8 cellular contexts compared by ENCODE assay signal in the genomic region with DNA sequence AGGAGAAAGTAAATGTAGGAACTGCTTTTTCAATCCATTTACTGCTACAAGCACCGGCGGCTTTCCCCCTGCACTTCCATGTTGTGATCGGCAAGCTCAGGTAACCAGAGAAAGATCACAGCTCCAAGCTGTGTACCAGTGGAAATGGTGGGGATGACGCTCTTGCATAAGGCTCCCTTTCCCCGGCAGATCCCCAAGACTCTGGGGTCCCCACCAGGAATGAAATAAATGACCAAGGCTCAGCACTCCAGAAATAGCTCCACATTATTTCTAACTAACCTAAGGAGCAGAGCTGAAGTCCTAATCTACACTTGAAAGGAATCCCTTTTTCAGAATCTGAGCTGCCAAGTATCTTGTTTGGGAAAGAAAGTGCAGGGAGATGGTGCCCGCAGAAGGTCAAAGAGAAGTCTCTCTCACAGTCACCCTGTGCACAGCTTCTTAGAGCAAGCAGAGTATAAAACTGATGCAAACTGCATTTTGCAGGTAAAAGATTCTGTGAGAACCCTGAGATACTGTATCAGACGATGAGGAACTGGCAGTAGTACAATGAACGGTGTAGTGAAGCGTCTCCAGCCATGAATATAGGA.
DNase-seq lines count a peak whose midpoint lies in the region; ATAC-seq and TF ChIP-seq lines count a peak whose summit lies in the region.

No MANE protein-coding gene starts in this region.

- H3K27me3 Mint-ChIP-seq in stimulated activated naive CD8-positive, alpha-beta T cell treated with anti-CD3 and anti-CD28 coated beads, Interleukin-15, amount 100 ng/mL, for 72 hours: no peaks in the 10 kb centered on the region

- H3K36me3 ChIP-seq in BLaER1 (peaks cover 44% of the 10 kb centered on the region), WERI-Rb-1 (peaks cover 17% of the 10 kb centered on the region), iPS DF 6.9 (ENCODE audit: control insufficient read depth, insufficient read depth, low read length) (no peaks in the 10 kb centered on the region; the same call in 1 of the 2 replicates)

- H3K4me1 ChIP-seq in BLaER1 (peaks cover 55% of the 10 kb centered on the region), iPS DF 6.9 (ENCODE audit: control insufficient read depth, insufficient read depth, low read length) (no peaks in the 10 kb centered on the region)

- H3K4me3 Mint-ChIP-seq in stimulated activated naive CD8-positive, alpha-beta T cell treated with anti-CD3 and anti-CD28 coated beads, Interleukin-15, amount 100 ng/mL, for 72 hours: peak overlapping the region; percentile 95 to 100

- TF ChIP-seq CTCF in WERI-Rb-1 (IDR thresholded peaks at IDR 0.05; ENCODE audit: low read depth, low read length): no peak

- H3K27ac Mint-ChIP-seq in stimulated activated naive CD8-positive, alpha-beta T cell treated with anti-CD3 and anti-CD28 coated beads, Interleukin-15, amount 100 ng/mL, for 72 hours: peak overlapping the region; percentile 86 to 96

- DNase-seq in WERI-Rb-1 (no peak), iPS DF 6.9 (ENCODE audit: low read depth, low spot score) (no peak), CD1c-positive myeloid dendritic cell (ENCODE audit: extremely low spot score) (no peak)
- no peak for DNase-seq in stimulated activated naive CD8-positive, alpha-beta T cell treated with anti-CD3 and anti-CD28 coated beads, Interleukin-15, amount 100 ng/mL, for 72 hours
- no peak for DNase-seq in activated CD4-positive, alpha-beta T cell treated with anti-CD3 and anti-CD28 coated beads, Interleukin-2, amount 50 U/mL, for 1 hour

- no peaks in the 10 kb centered on the region for H3K27me3 ChIP-seq in BLaER1
- H3K27me3 ChIP-seq in WERI-Rb-1 (ENCODE audit: insufficient read depth, low read depth, severe bottlenecking): no peaks in the 10 kb centered on the region
- H3K27me3 ChIP-seq in iPS DF 6.9 (ENCODE audit: control insufficient read depth, insufficient read depth, low read length): no peaks in the 10 kb centered on the region

- peak overlapping the region; percentile 97 for H3K4me2 ChIP-seq in BLaER1

- peaks cover 100% of the 10 kb centered on the region for H4K20me1 ChIP-seq in BLaER1

- H3K9ac ChIP-seq in BLaER1: peak overlapping the region; percentile 82

- peak; percentile 10 for ATAC-seq in HG02588 (IDR thresholded peaks at IDR 0.05; ENCODE audit: unreplicated experiment)
- peak; percentile 17 for ATAC-seq in stimulated activated naive CD8-positive, alpha-beta T cell treated with anti-CD3 and anti-CD28 coated beads, Interleukin-15, amount 100 ng/mL, for 72 hours
- ATAC-seq in HG02938 (IDR thresholded peaks at IDR 0.05; ENCODE audit: unreplicated experiment): no peak

- no peaks in the 10 kb centered on the region for H3K9me3 Mint-ChIP-seq in stimulated activated naive CD8-positive, alpha-beta T cell treated with anti-CD3 and anti-CD28 coated beads, Interleukin-15, amount 100 ng/mL, for 72 hours

- H3K4me3 ChIP-seq in BLaER1: peak overlapping the region; percentile 71
- peak overlapping the region; percentile 59 for H3K4me3 ChIP-seq in WERI-Rb-1 (ENCODE audit: low read depth, low read length)
- H3K4me3 ChIP-seq in iPS DF 6.9 (ENCODE audit: low read length): peak overlapping the region; percentile 75

- H3K9me3 ChIP-seq in BLaER1 (no peaks in the 10 kb centered on the region), WERI-Rb-1 (ENCODE audit: severe bottlenecking) (no peaks in the 10 kb centered on the region), iPS DF 6.9 (ENCODE audit: control insufficient read depth, insufficient read depth, low read length) (no peaks in the 10 kb centered on the region)

- H3K4me1 Mint-ChIP-seq in stimulated activated naive CD8-positive, alpha-beta T cell treated with anti-CD3 and anti-CD28 coated beads, Interleukin-15, amount 100 ng/mL, for 72 hours: peaks cover 85% of the 10 kb centered on the region

- H3K27ac ChIP-seq in BLaER1: peak overlapping the region; percentile 76
- peak overlapping the region; percentile 74 for H3K27ac ChIP-seq in WERI-Rb-1
- H3K27ac ChIP-seq in iPS DF 6.9 (ENCODE audit: low read length): no peak overlapping the region

- no CpG with 5 or more reads among the region's 9 CpGs for WGBS in iPS DF 6.9 (ENCODE audit: insufficient coverage, insufficient read length)
